ENCODE assay signal across 16 cellular contexts in genomic region chr4:13539721-13540445, GRCh38. TPM values are rescaled to one million over a fixed set of nuclear protein-coding genes. Genes with fewer than 3 reads are reported as not detected.
DNase-seq lines count a peak whose midpoint lies in the region; ATAC-seq and TF ChIP-seq lines count a peak whose summit lies in the region.
"Had no signal": no experiment of that assay in that cellular context is flagged by ENCODE, and none has a peak within 500 bp of the region (broad histone marks: within the 10 kb centered on the region; RNA-seq: fewer than 3 reads in every experiment).

No MANE protein-coding gene starts in this region.

- peak overlapping the region; percentile 59 for H3K4me3 Mint-ChIP-seq in activated naive CD4-positive, alpha-beta T cell treated with anti-CD3 and anti-CD28 coated beads, Interleukin-2, amount 50 U/mL, for 24 hours
- peak overlapping the region; percentile 20 for H3K4me3 Mint-ChIP-seq in activated CD4-positive, alpha-beta memory T cell treated with anti-CD3 and anti-CD28 coated beads for 36 hours
- H3K4me3 Mint-ChIP-seq in nephron progenitor cell = no peak overlapping the region
- H3K4me3 Mint-ChIP-seq in Caco-2 (ENCODE audit: unreplicated experiment) = no peak overlapping the region
- H3K4me3 Mint-ChIP-seq: activated naive CD4-positive, alpha-beta T cell treated with anti-CD3 and anti-CD28 coated beads for 36 hours had no signal

- peaks cover 30% of the 10 kb centered on the region for H3K4me1 Mint-ChIP-seq in activated naive CD4-positive, alpha-beta T cell treated with anti-CD3 and anti-CD28 coated beads, Interleukin-2, amount 50 U/mL, for 24 hours
- peaks cover 27% of the 10 kb centered on the region for H3K4me1 Mint-ChIP-seq in activated CD4-positive, alpha-beta memory T cell treated with anti-CD3 and anti-CD28 coated beads for 36 hours (ENCODE audit: low read depth)
- H3K4me1 Mint-ChIP-seq in nephron progenitor cell (peaks cover 27% of the 10 kb centered on the region), Caco-2 (ENCODE audit: low read depth, unreplicated experiment) (no peaks in the 10 kb centered on the region)

- H3K27me3 Mint-ChIP-seq in activated naive CD4-positive, alpha-beta T cell treated with anti-CD3 and anti-CD28 coated beads, Interleukin-2, amount 50 U/mL, for 24 hours = peaks cover 62% of the 10 kb centered on the region
- peaks cover 77% of the 10 kb centered on the region for H3K27me3 Mint-ChIP-seq in activated CD4-positive, alpha-beta memory T cell treated with anti-CD3 and anti-CD28 coated beads for 36 hours
- H3K27me3 Mint-ChIP-seq in nephron progenitor cell (ENCODE audit: low read depth, poor library complexity) (peaks cover 96% of the 10 kb centered on the region), Caco-2 (ENCODE audit: insufficient read depth, unreplicated experiment) (peaks cover 2% of the 10 kb centered on the region)

- DNase-seq in activated naive CD4-positive, alpha-beta T cell treated with Interleukin-2 at 50 U/mL for 16 hours = no peak
- no peak for DNase-seq in activated CD4-positive, alpha-beta memory T cell treated with anti-CD3 and anti-CD28 coated beads for 36 hours
- DNase-seq in islet precursor cell (peak; percentile 48), thoracic aorta (ENCODE audit: low spot score) (no peak), nephron progenitor cell (no peak), Caco-2 (no peak), HK-2 (ENCODE audit: unreplicated experiment) (no peak)
- DNase-seq: activated naive CD4-positive, alpha-beta T cell treated with anti-CD3 and anti-CD28 coated beads for 36 hours; BE2C; EL; NCI-H2171 treated with DMSO at 0.1 percent for 48 hours; SJCRH30 had no signal

- no peak overlapping the region for H3K27ac ChIP-seq in thoracic aorta
- H3K27ac ChIP-seq: SJCRH30 had no signal

- intact Hi-C loops in activated CD4-positive, alpha-beta memory T cell treated with anti-CD3 and anti-CD28 coated beads for 36 hours (cut with micrococcal nuclease) = no loop called here
- intact Hi-C loops in Caco-2 (cut with micrococcal nuclease; ENCODE audit: unreplicated experiment) = loop anchor here (10.0 kb wide), 2 partner anchors 135 to 295 kb away; no protein-coding TSS in a partner anchor

- TF ChIP-seq CTCF in thoracic aorta (IDR thresholded peaks at IDR 0.05) = no peak
- TF ChIP-seq CTCF in nephron progenitor cell (IDR thresholded peaks at IDR 0.05) = no peak
- TF ChIP-seq CTCF in Caco-2 (IDR thresholded peaks at IDR 0.05; ENCODE audit: insufficient read depth in 1 of 2, low read depth in 1 of 2, low read length in 1 of 2, severe bottlenecking in 1 of 2, unreplicated experiment in 1 of 2) = no peak

- no TSS peak for BruUV-seq in Caco-2 (replicated peaks; lab: Mats Ljungman, UMichigan)

- peaks cover 4% of the 10 kb centered on the region for H3K36me3 Mint-ChIP-seq in activated naive CD4-positive, alpha-beta T cell treated with anti-CD3 and anti-CD28 coated beads, Interleukin-2, amount 50 U/mL, for 24 hours
- H3K36me3 Mint-ChIP-seq in activated CD4-positive, alpha-beta memory T cell treated with anti-CD3 and anti-CD28 coated beads for 36 hours = peaks cover 16% of the 10 kb centered on the region
- peaks cover 19% of the 10 kb centered on the region for H3K36me3 Mint-ChIP-seq in nephron progenitor cell (ENCODE audit: low read depth)
- H3K36me3 Mint-ChIP-seq in Caco-2 (ENCODE audit: insufficient read depth, unreplicated experiment) = peaks cover 4% of the 10 kb centered on the region

- H3K27ac Mint-ChIP-seq in activated naive CD4-positive, alpha-beta T cell treated with anti-CD3 and anti-CD28 coated beads, Interleukin-2, amount 50 U/mL, for 24 hours = no peak overlapping the region
- H3K27ac Mint-ChIP-seq in activated CD4-positive, alpha-beta memory T cell treated with anti-CD3 and anti-CD28 coated beads for 36 hours = no peak overlapping the region
- H3K27ac Mint-ChIP-seq in nephron progenitor cell (no peak overlapping the region), Caco-2 (ENCODE audit: unreplicated experiment) (no peak overlapping the region)
- H3K27ac Mint-ChIP-seq: activated naive CD4-positive, alpha-beta T cell treated with anti-CD3 and anti-CD28 coated beads for 36 hours had no signal

- no peaks in the 10 kb centered on the region for H3K36me3 ChIP-seq in thoracic aorta
- H3K36me3 ChIP-seq in Caco-2 (ENCODE audit: control insufficient read depth, insufficient read depth, low read length) = no peaks in the 10 kb centered on the region
- H3K36me3 ChIP-seq: BE2C, SJCRH30 had no signal

- peak overlapping the region; percentile 10 for H3K4me3 ChIP-seq in thoracic aorta
- no peak overlapping the region for H3K4me3 ChIP-seq in Caco-2 (ENCODE audit: low read depth, low read length)
- H3K4me3 ChIP-seq: HAP-1, lung, SJCRH30 had no signal

- peaks cover 14% of the 10 kb centered on the region for H3K9me3 Mint-ChIP-seq in activated naive CD4-positive, alpha-beta T cell treated with anti-CD3 and anti-CD28 coated beads, Interleukin-2, amount 50 U/mL, for 24 hours
- peaks cover 4% of the 10 kb centered on the region for H3K9me3 Mint-ChIP-seq in activated CD4-positive, alpha-beta memory T cell treated with anti-CD3 and anti-CD28 coated beads for 36 hours
- H3K9me3 Mint-ChIP-seq in nephron progenitor cell = peaks cover 19% of the 10 kb centered on the region
- H3K9me3 Mint-ChIP-seq in Caco-2 (ENCODE audit: unreplicated experiment) = no peaks in the 10 kb centered on the region
- H3K9me3 Mint-ChIP-seq: activated naive CD4-positive, alpha-beta T cell treated with anti-CD3 and anti-CD28 coated beads for 36 hours had no signal

- CTCF ChIA-PET in activated CD4-positive, alpha-beta memory T cell treated with anti-CD3 and anti-CD28 coated beads for 36 hours (lab: Charles Lee) = interaction anchor here (0.8 to 3.2 kb wide), 3 partner anchors 10 to 809 kb away, joined by 3 to 12 read pairs (median 3); no protein-coding TSS in a partner anchor
- CTCF ChIA-PET in Caco-2 (lab: Charles Lee) = no interaction called here

- POLR2A ChIA-PET in activated CD4-positive, alpha-beta memory T cell treated with anti-CD3 and anti-CD28 coated beads for 36 hours (lab: Charles Lee) = no interaction called here
- POLR2A ChIA-PET in Caco-2 (lab: Charles Lee) = no interaction called here

- H3K9me3 ChIP-seq in thoracic aorta (no peaks in the 10 kb centered on the region), Caco-2 (no peaks in the 10 kb centered on the region)
- H3K9me3 ChIP-seq: BE2C, HAP-1, SJCRH30 had no signal

- ATAC-seq in thoracic aorta (ENCODE audit: insufficient number of reproducible peaks, low FRiP score, low read depth) = peak; percentile 16

- H3K27me3 ChIP-seq in thoracic aorta (replicated peaks; ENCODE audit: insufficient read depth) (peaks cover 51% of the 10 kb centered on the region), Caco-2 (replicated peaks; ENCODE audit: control insufficient read depth, insufficient read depth, low read length) (no peaks in the 10 kb centered on the region)
- H3K27me3 ChIP-seq: SJCRH30 had no signal

- peaks cover 22 to 26% of the 10 kb centered on the region in 2 donors for H3K4me1 ChIP-seq in thoracic aorta (ENCODE audit: control insufficient read depth in 1 of 2, low read depth in 2 of 2)
- H3K4me1 ChIP-seq in Caco-2 = no peaks in the 10 kb centered on the region
- H3K4me1 ChIP-seq: BE2C, SJCRH30 had no signal

RNA-seq across cellular contexts. Expression of gene NKX3-2, which starts 4.4 kb away (rescaled TPM):
- not detected for total RNA-seq in activated CD4-positive, alpha-beta memory T cell treated with anti-CD3 and anti-CD28 coated beads for 36 hours
- under 1 TPM in 1 of 2 donors, not detected in 1; 0.28 TPM for total RNA-seq in thoracic aorta
- 1.7 and 2.4 TPM in 2 replicates for total RNA-seq in Caco-2 (2022)
- total RNA-seq: activated naive CD4-positive, alpha-beta T cell treated with anti-CD3 and anti-CD28 coated beads for 36 hours; epithelial cell of proximal tubule; lung had no signal

RNA-seq across cellular contexts. Expression of gene RAB28, which starts 55.7 kb away (rescaled TPM):
- total RNA-seq in activated CD4-positive, alpha-beta memory T cell treated with anti-CD3 and anti-CD28 coated beads for 36 hours = 10 to 100 TPM; 16.5 to 18.8 TPM
- 10 to 100 TPM; 17.3 to 24.8 TPM for total RNA-seq in thoracic aorta
- 12.7 and 14.5 TPM in 2 replicates for total RNA-seq in Caco-2 (2022)

Comparison
In these comparisons a context has a peak if more than half of its experiments do, and no peak if none do; other contexts are left out.
1. H3K4me3 Mint-ChIP-seq: peak in activated naive CD4-positive, alpha-beta T cell treated with anti-CD3 and anti-CD28 coated beads, Interleukin-2, amount 50 U/mL, for 24 hours (single experiment) and activated CD4-positive, alpha-beta memory T cell treated with anti-CD3 and anti-CD28 coated beads for 36 hours (single experiment); none in nephron progenitor cell (single experiment) and Caco-2 (single experiment).